Comparison of ENCODE assay signal across 11 cellular contexts in genomic region chr20:20491110-20491783, GRCh38.
DNase-seq lines count a peak whose midpoint lies in the region; ATAC-seq and TF ChIP-seq lines count a peak whose summit lies in the region.
"Had no signal": no experiment of that assay in that cellular context is flagged by ENCODE, and none has a peak within 500 bp of the region (broad histone marks: within the 10 kb centered on the region; RNA-seq: fewer than 3 reads in every experiment).

No MANE protein-coding gene starts in this region.

- WGBS in ovary, 3 donors: 88 to 93% (median 92%) methylated on average over 5 of the region's 5 CpGs

- no peak overlapping the region for H3K4me3 ChIP-seq in Peyer's patch
- H3K4me3 ChIP-seq in ovary: no peak overlapping the region

- no peak for TF ChIP-seq POLR2A in Peyer's patch (IDR thresholded peaks at IDR 0.05)
- no peak for TF ChIP-seq POLR2A in ovary (IDR thresholded peaks at IDR 0.05)

- H3K36me3 Mint-ChIP-seq in activated CD8-positive, alpha-beta T cell treated with anti-CD3 and anti-CD28 coated beads for 36 hours (ENCODE audit: low read depth): peaks cover 41% of the 10 kb centered on the region

- peak; percentile 83 for ATAC-seq in activated CD8-positive, alpha-beta T cell treated with anti-CD3 and anti-CD28 coated beads for 36 hours
- ATAC-seq: sciatic nerve had no signal

- H3K9me3 ChIP-seq in Peyer's patch (no peaks in the 10 kb centered on the region), ovary (no peaks in the 10 kb centered on the region)

- H3K4me1 ChIP-seq in Peyer's patch: no peaks in the 10 kb centered on the region
- no peaks in the 10 kb centered on the region for H3K4me1 ChIP-seq in ovary (ENCODE audit: insufficient read depth)

- peaks cover 0 to 43% (median 0%) of the 10 kb centered on the region in 3 donors for H3K36me3 ChIP-seq in Peyer's patch
- no peaks in the 10 kb centered on the region for H3K36me3 ChIP-seq in ovary

- no peak for TF ChIP-seq EP300 in ovary (IDR thresholded peaks at IDR 0.05)

- no peak for TF ChIP-seq CTCF in activated CD8-positive, alpha-beta T cell treated with anti-CD3 and anti-CD28 coated beads for 36 hours (IDR thresholded peaks at IDR 0.05)
- no peak for TF ChIP-seq CTCF in Peyer's patch (IDR thresholded peaks at IDR 0.05)
- no peak for TF ChIP-seq CTCF in ovary (IDR thresholded peaks at IDR 0.05)

- peak in 2 of 3 donors; percentile 31 to 35 for DNase-seq in stimulated activated CD4-positive, alpha-beta T cell treated with anti-CD3 and anti-CD28 coated beads, Interleukin-12 subunit alpha, Interleukin-12 subunit beta, amount 100 ng/mL, for 48 hours (ENCODE audit: low read depth in 2 of 3, low spot score in 1 of 3)
- DNase-seq in stimulated activated CD4-positive, alpha-beta T cell treated with anti-CD3 and anti-CD28 coated beads, Interleukin-12 subunit alpha, Interleukin-12 subunit beta, amount 100 ng/mL, for 4 hours: no peak
- peak; percentile 31 for DNase-seq in activated CD8-positive, alpha-beta T cell treated with anti-CD3 and anti-CD28 coated beads for 36 hours
- peak; percentile 49 for DNase-seq in fibroblast of gingiva (ENCODE audit: low read depth)
- DNase-seq in stromal cell of bone marrow (ENCODE audit: low read depth): peak; percentile 71
- no peak for DNase-seq in Peyer's patch
- DNase-seq in ovary: no peak
- no peak for DNase-seq in AG08396 (ENCODE audit: low spot score)
- DNase-seq: C1 segment of cervical spinal cord, NCI-H1694 had no signal

- CTCF ChIA-PET in activated CD8-positive, alpha-beta T cell treated with anti-CD3 and anti-CD28 coated beads for 36 hours (lab: Charles Lee): interaction anchor here (1.2 kb wide), 1 partner anchor 39 kb away, joined by 4 read pairs; no protein-coding TSS in a partner anchor

- intact Hi-C loops in activated CD8-positive, alpha-beta T cell treated with anti-CD3 and anti-CD28 coated beads for 36 hours (cut with micrococcal nuclease): loop anchor here (10.0 kb wide), 1 partner anchor 126 kb away; the partner anchor contains the start of gene INSM1
- intact Hi-C loops in ovary (cut with DNase I): no loop called here

- POLR2A ChIA-PET in activated CD8-positive, alpha-beta T cell treated with anti-CD3 and anti-CD28 coated beads for 36 hours (lab: Charles Lee): interaction anchor here (0.6 kb wide), 1 partner anchor 13 kb away, joined by 3 read pairs; no protein-coding TSS in a partner anchor

- no peaks in the 10 kb centered on the region for H3K27me3 ChIP-seq in Peyer's patch
- H3K27me3 ChIP-seq in ovary: no peaks in the 10 kb centered on the region

- H3K27ac ChIP-seq in Peyer's patch (no peak overlapping the region), ovary (no peak overlapping the region)

- peak overlapping the region; percentile 63 for H3K4me3 Mint-ChIP-seq in activated CD8-positive, alpha-beta T cell treated with anti-CD3 and anti-CD28 coated beads for 36 hours

- no peaks in the 10 kb centered on the region for H3K9me3 Mint-ChIP-seq in activated CD8-positive, alpha-beta T cell treated with anti-CD3 and anti-CD28 coated beads for 36 hours

- H3K27me3 Mint-ChIP-seq in activated CD8-positive, alpha-beta T cell treated with anti-CD3 and anti-CD28 coated beads for 36 hours: no peaks in the 10 kb centered on the region

- peak overlapping the region; percentile 98 for H3K27ac Mint-ChIP-seq in activated CD8-positive, alpha-beta T cell treated with anti-CD3 and anti-CD28 coated beads for 36 hours

- peaks cover 54% of the 10 kb centered on the region for H3K4me1 Mint-ChIP-seq in activated CD8-positive, alpha-beta T cell treated with anti-CD3 and anti-CD28 coated beads for 36 hours (ENCODE audit: low read depth)

Comparison
In these comparisons a context has a peak if more than half of its experiments do, and no peak if none do; other contexts are left out.
1. DNase-seq: peak in stimulated activated CD4-positive, alpha-beta T cell treated with anti-CD3 and anti-CD28 coated beads, Interleukin-12 subunit alpha, Interleukin-12 subunit beta, amount 100 ng/mL, for 48 hours (2 of 3), activated CD8-positive, alpha-beta T cell treated with anti-CD3 and anti-CD28 coated beads for 36 hours (single experiment), fibroblast of gingiva (single experiment) and stromal cell of bone marrow (single experiment); none in stimulated activated CD4-positive, alpha-beta T cell treated with anti-CD3 and anti-CD28 coated beads, Interleukin-12 subunit alpha, Interleukin-12 subunit beta, amount 100 ng/mL, for 4 hours (single experiment), Peyer's patch (0 of 3), ovary (0 of 5) and AG08396 (single experiment).